Comparison of ENCODE assay signal across 3 cellular contexts in genomic region chr2:113499019-113499885, GRCh38. TPM values are rescaled to one million over a fixed set of nuclear protein-coding genes. Genes with fewer than 3 reads are reported as not detected.
"Had no signal": no experiment of that assay in that cellular context is flagged by ENCODE, and none has a peak within 500 bp of the region (broad histone marks: within the 10 kb centered on the region; RNA-seq: fewer than 3 reads in every experiment).

No MANE protein-coding gene starts in this region.

RNA-seq across cellular contexts. Expression of gene FOXD4L1, which starts 0.8 kb away (rescaled TPM):
- total RNA-seq: prostate gland, Right ventricle myocardium inferior, smooth muscle cell had no signal
